In the genomic region with DNA sequence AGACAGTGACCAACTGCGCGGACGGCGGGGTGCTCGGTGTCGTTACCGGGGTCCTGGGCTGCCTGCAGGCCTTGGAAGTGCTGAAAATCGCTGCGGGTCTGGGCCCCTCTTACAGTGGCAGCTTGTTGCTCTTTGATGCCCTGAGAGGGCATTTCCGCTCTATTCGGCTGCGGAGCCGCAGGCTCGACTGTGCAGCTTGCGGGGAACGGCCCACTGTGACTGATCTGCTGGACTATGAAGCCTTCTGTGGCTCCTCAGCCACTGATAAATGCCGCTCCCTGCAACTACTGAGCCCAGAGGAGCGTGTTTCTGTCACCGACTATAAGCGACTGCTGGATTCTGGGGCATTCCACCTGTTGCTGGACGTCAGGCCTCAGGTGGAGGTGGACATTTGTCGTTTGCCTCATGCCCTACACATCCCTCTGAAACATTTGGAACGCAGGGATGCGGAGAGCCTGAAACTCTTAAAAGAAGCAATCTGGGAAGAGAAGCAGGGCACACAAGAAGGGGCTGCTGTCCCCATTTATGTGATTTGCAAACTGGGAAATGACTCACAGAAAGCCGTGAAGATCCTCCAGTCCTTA, we compare ENCODE assay signal across 9 cellular contexts. TPM values are rescaled to one million over a fixed set of nuclear protein-coding genes. Genes with fewer than 3 reads are reported as not detected.
A peak's percentile ranks its signal among the peaks of the same experiment; 100 is the strongest.
DNase-seq lines count a peak whose midpoint lies in the region; ATAC-seq and TF ChIP-seq lines count a peak whose summit lies in the region.
"Had no signal": no experiment of that assay in that cellular context is flagged by ENCODE, and none has a peak within 500 bp of the region (broad histone marks: within the 10 kb centered on the region; RNA-seq: fewer than 3 reads in every experiment).

No MANE protein-coding gene starts in this region.

- H3K4me2 ChIP-seq in PC-3 (ENCODE audit: low read length): peak overlapping the region; percentile 95
- peak overlapping the region; percentile 92 for H3K4me2 ChIP-seq in osteoblast (ENCODE audit: insufficient read depth, low read length)

- H3K4me3 ChIP-seq in CD4-positive, alpha-beta memory T cell (ENCODE audit: low read length in 2 of 2): peak overlapping the region; percentile 86 to 90
- H3K4me3 ChIP-seq in PC-3 (ENCODE audit: low read length) (peak overlapping the region; percentile 92), osteoblast (ENCODE audit: insufficient read depth, low read length) (peak overlapping the region; percentile 94)

- H3K9me3 Mint-ChIP-seq in CD4-positive, alpha-beta memory T cell: peaks cover 0 to 6% (median 0%) of the 10 kb centered on the region in 8 donors

- H4K20me1 ChIP-seq in PC-3 (ENCODE audit: low read length): peaks cover 43% of the 10 kb centered on the region
- H4K20me1 ChIP-seq in osteoblast (ENCODE audit: insufficient read depth, low read length): peaks cover 31% of the 10 kb centered on the region

- POLR2A ChIA-PET in CD4-positive, alpha-beta memory T cell (lab: Charles Lee; ENCODE audit: partially characterized antibody): interaction anchor here (1.9 to 3.4 kb wide), 4 partner anchors 9 to 169 kb away, joined by 8 to 153 read pairs (median 26); a partner anchor contains a TSS
- POLR2A ChIA-PET in PC-3 (lab: Charles Lee; ENCODE audit: unreplicated experiment): interaction anchor here (0.8 kb wide), 1 partner anchor 165 kb away, joined by 5 read pairs; a partner anchor contains a TSS

- CTCF ChIA-PET in CD4-positive, alpha-beta memory T cell (lab: Charles Lee; ENCODE audit: partially characterized antibody): interaction anchor here (3.0 to 3.3 kb wide), 2 partner anchors 27 to 169 kb away, joined by 18 to 29 read pairs; a partner anchor contains a TSS
- CTCF ChIA-PET in PC-3 (lab: Charles Lee): no interaction called here

- H3K4me3 Mint-ChIP-seq in CD4-positive, alpha-beta memory T cell: peak overlapping the region; percentile 91 to 98 (median 96)

- no peaks in the 10 kb centered on the region for H3K9me2 ChIP-seq in PC-3 (replicated peaks; ENCODE audit: low read length)

- H3K36me3 ChIP-seq in CD4-positive, alpha-beta memory T cell (ENCODE audit: insufficient read depth, low read length): no peaks in the 10 kb centered on the region
- H3K36me3 ChIP-seq in PC-3 (ENCODE audit: low read depth, low read length) (peaks cover 19% of the 10 kb centered on the region), osteoblast (ENCODE audit: insufficient read depth, low read length) (peaks cover 17% of the 10 kb centered on the region)

- H2AFZ ChIP-seq in PC-3 (ENCODE audit: low read length) (peak overlapping the region; percentile 77; the same call in 1 of the 2 replicates), osteoblast (ENCODE audit: low read length) (peak overlapping the region; percentile 74)

- peak overlapping the region in 5 of 7 donors; percentile 96 to 100 (median 100) for H3K27ac Mint-ChIP-seq in CD4-positive, alpha-beta memory T cell

- no peaks in the 10 kb centered on the region for H3K27me3 Mint-ChIP-seq in CD4-positive, alpha-beta memory T cell

- no peaks in the 10 kb centered on the region for H3F3A ChIP-seq in PC-3 (ENCODE audit: low read length, unreplicated experiment)

- no peaks in the 10 kb centered on the region for H3K9me3 ChIP-seq in CD4-positive, alpha-beta memory T cell (ENCODE audit: control insufficient read depth in 1 of 2, low read length in 2 of 2)
- H3K9me3 ChIP-seq in PC-3 (ENCODE audit: low read length) (no peaks in the 10 kb centered on the region), osteoblast (ENCODE audit: low read depth, low read length) (no peaks in the 10 kb centered on the region)

- H3K27ac ChIP-seq in CD4-positive, alpha-beta memory T cell (ENCODE audit: low read depth, low read length): peak overlapping the region; percentile 91
- H3K27ac ChIP-seq in PC-3 (ENCODE audit: low read length) (peak overlapping the region; percentile 80), epithelial cell of prostate (peak overlapping the region; percentile 75), osteoblast (ENCODE audit: low read depth, low read length) (peak overlapping the region; percentile 98)

- TF ChIP-seq CTCF in PC-3 (conservative IDR thresholded peaks at IDR 0.05; ENCODE audit: low read depth, low read length): no peak
- no peak for TF ChIP-seq CTCF in osteoblast (IDR thresholded peaks at IDR 0.05; ENCODE audit: extremely low read depth, low read depth, low read length)

- peaks cover 40% of the 10 kb centered on the region for H3K4me1 ChIP-seq in CD4-positive, alpha-beta memory T cell (ENCODE audit: insufficient read depth, low read length)
- peaks cover 39% of the 10 kb centered on the region for H3K4me1 ChIP-seq in PC-3 (ENCODE audit: insufficient read depth, low read length)
- peaks cover 23% of the 10 kb centered on the region for H3K4me1 ChIP-seq in osteoblast (ENCODE audit: insufficient read depth, low read length)

- H3K36me3 Mint-ChIP-seq in CD4-positive, alpha-beta memory T cell: peaks cover 4 to 30% of the 10 kb centered on the region in 2 donors

- peaks cover 23 to 67% (median 51%) of the 10 kb centered on the region in 4 donors for H3K4me1 Mint-ChIP-seq in CD4-positive, alpha-beta memory T cell

- no peaks in the 10 kb centered on the region for H3K27me3 ChIP-seq in CD4-positive, alpha-beta memory T cell (ENCODE audit: insufficient read depth, low read length)
- H3K27me3 ChIP-seq in PC-3 (ENCODE audit: low read length) (no peaks in the 10 kb centered on the region), osteoblast (ENCODE audit: insufficient read depth, low read length) (no peaks in the 10 kb centered on the region)

- ATAC-seq in PC-3: peak; percentile 4; the same call in 1 of the 2 replicates
- ATAC-seq in GM18867 (IDR thresholded peaks at IDR 0.05; ENCODE audit: unreplicated experiment): no peak
- ATAC-seq in HG02623 (IDR thresholded peaks at IDR 0.05; ENCODE audit: unreplicated experiment): no peak
- ATAC-seq in HG03565 (IDR thresholded peaks at IDR 0.05; ENCODE audit: unreplicated experiment): no peak

- peak overlapping the region; percentile 87 for H3K9ac ChIP-seq in PC-3 (ENCODE audit: low read length)

- intact Hi-C loops in CD4-positive, alpha-beta memory T cell (cut with micrococcal nuclease): no loop called here
- intact Hi-C loops in PC-3 (cut with micrococcal nuclease): no loop called here

- BruUV-seq in PC-3 (replicated peaks; lab: Mats Ljungman, UMichigan): no TSS peak

- DNase-seq in CD4-positive, alpha-beta memory T cell: no peak
- DNase-seq in PC-3 (peak; percentile 33), epithelial cell of prostate (ENCODE audit: low read depth, low spot score) (no peak), osteoblast (ENCODE audit: insufficient read length, low spot score, missing footprints) (no peak), islet precursor cell (no peak)
- DNase-seq: NCI-H2081 had no signal

- H3K79me2 ChIP-seq in PC-3 (ENCODE audit: low read length) (peaks cover 75% of the 10 kb centered on the region), osteoblast (ENCODE audit: insufficient read depth, low read length) (peaks cover 61% of the 10 kb centered on the region)

RNA-seq across cellular contexts. Expression of a gene that starts 1.0 kb away (rescaled TPM):
- total RNA-seq in CD4-positive, alpha-beta memory T cell: 1 to 10 TPM; 8.8 to 8.9 TPM
- 1 to 10 TPM; 3.9 to 4.9 TPM for polyA plus RNA-seq in CD4-positive, alpha-beta memory T cell
- total RNA-seq in PC-3 (2014; rRNA removed) (11.3 and 13.4 TPM in 2 replicates), osteoblast (9.7 and 10.5 TPM in 2 replicates)

RNA-seq across cellular contexts. Expression of a gene that starts 1.3 kb away (rescaled TPM):
- 10 to 100 TPM; 39.9 to 40.9 TPM for total RNA-seq in CD4-positive, alpha-beta memory T cell
- 10 to 100 TPM; 70.3 to 79.2 TPM for polyA plus RNA-seq in CD4-positive, alpha-beta memory T cell
- total RNA-seq in PC-3 (2014; rRNA removed) (70.7 and 87.0 TPM in 2 replicates), osteoblast (43.3 and 53.2 TPM in 2 replicates)

RNA-seq across cellular contexts. Expression of a gene that starts 28.4 kb away (rescaled TPM):
- total RNA-seq in CD4-positive, alpha-beta memory T cell: 10 to 100 TPM; 64.8 to 65.6 TPM
- polyA plus RNA-seq in CD4-positive, alpha-beta memory T cell: 10 to 100 TPM in 1 of 2 donors, 1 to 10 TPM in 1; 1.9 to 11.6 TPM
- total RNA-seq in PC-3 (2014; rRNA removed) (27.5 and 45.0 TPM in 2 replicates), osteoblast (23.5 and 26.2 TPM in 2 replicates)
